ENCODE assay signal across 1 cellular context in genomic region chr13:110546933-110547332, GRCh38.
TF ChIP-seq lines count a peak whose summit lies in the region.

No MANE protein-coding gene starts in this region.

TF ChIP-seq in SK-N-SH, 30 proteins besides CTCF, POLR2A, EP300 and RAD21 (continued from another document):
- TF ChIP-seq REST (IDR thresholded peaks at IDR 0.05; ENCODE audit: low read depth, low read length), result no peak
- TF ChIP-seq NFIC (IDR thresholded peaks at IDR 0.05; ENCODE audit: borderline replicate concordance), result peak; percentile 88
- no peak for TF ChIP-seq GATA2 (CRISPR knock-in tag; IDR thresholded peaks at IDR 0.05)
- TF ChIP-seq MAX (IDR thresholded peaks at IDR 0.05; ENCODE audit: low read depth), result 0 out of 2 replicates have a peak, but pooled peaks have one; percentile 43
- peak; percentile 70 for TF ChIP-seq TCF12 (IDR thresholded peaks at IDR 0.05)
- peak; percentile 65; the same call in 1 of the 2 replicates for TF ChIP-seq RXRA (IDR thresholded peaks at IDR 0.05; ENCODE audit: borderline replicate concordance, low read depth)
